Comparison of ENCODE assay signal across 14 cellular contexts in genomic region chr1:100396651-100397050, GRCh38. TPM values are rescaled to one million over a fixed set of nuclear protein-coding genes. Genes with fewer than 3 reads are reported as not detected.
DNase-seq lines count a peak whose midpoint lies in the region; ATAC-seq, FAIRE-seq and TF ChIP-seq lines count a peak whose summit lies in the region.
"Had no signal": no experiment of that assay in that cellular context is flagged by ENCODE, and none has a peak within 500 bp of the region (broad histone marks: within the 10 kb centered on the region; RNA-seq: fewer than 3 reads in every experiment).

No MANE protein-coding gene starts in this region.

- H3K9me3 Mint-ChIP-seq in CD4-positive, CD25-positive, alpha-beta regulatory T cell: peaks cover 0 to 2% (median 0%) of the 10 kb centered on the region in 7 donors
- H3K9me3 Mint-ChIP-seq in activated CD4-positive, alpha-beta memory T cell treated with anti-CD3 and anti-CD28 coated beads for 36 hours: no peaks in the 10 kb centered on the region
- no peaks in the 10 kb centered on the region for H3K9me3 Mint-ChIP-seq in stimulated activated memory B cell treated with anti-CD40 and anti-IgM and Interleukin-4, amounts not matched to agents 10 μg/mL and 1 μg/mL and 100 μg/mL, for 72 hours
- no peaks in the 10 kb centered on the region for H3K9me3 Mint-ChIP-seq in progenitor cell of endocrine pancreas (ENCODE audit: low read depth)
- H3K9me3 Mint-ChIP-seq: nephron progenitor cell had no signal

- POLR2A ChIA-PET in activated CD4-positive, alpha-beta memory T cell treated with anti-CD3 and anti-CD28 coated beads for 36 hours (lab: Charles Lee): interaction anchor here (0.6 to 3.0 kb wide), 11 partner anchors 10 to 498 kb away, joined by 3 to 12 read pairs (median 5); partner anchors contain the start of genes CDC14A, EXTL2 and RTCA

- TF ChIP-seq POLR2A in GM12892 (IDR thresholded peaks at IDR 0.05; ENCODE audit: low read depth, low read length): no peak
- TF ChIP-seq POLR2A in erythroblast (IDR thresholded peaks at IDR 0.05; ENCODE audit: low read length): no peak

- TF ChIP-seq CTCF in progenitor cell of endocrine pancreas (IDR thresholded peaks at IDR 0.05; ENCODE audit: unreplicated experiment): no peak

- H3K27ac Mint-ChIP-seq in CD4-positive, CD25-positive, alpha-beta regulatory T cell: peak overlapping the region; percentile 86 to 98 (median 95)
- peak overlapping the region; percentile 87 for H3K27ac Mint-ChIP-seq in activated CD4-positive, alpha-beta memory T cell treated with anti-CD3 and anti-CD28 coated beads for 36 hours
- H3K27ac Mint-ChIP-seq in stimulated activated memory B cell treated with anti-CD40 and anti-IgM and Interleukin-4, amounts not matched to agents 10 μg/mL and 1 μg/mL and 100 μg/mL, for 72 hours: no peak overlapping the region
- no peak overlapping the region for H3K27ac Mint-ChIP-seq in progenitor cell of endocrine pancreas
- H3K27ac Mint-ChIP-seq: nephron progenitor cell had no signal

- intact Hi-C loops in activated CD4-positive, alpha-beta memory T cell treated with anti-CD3 and anti-CD28 coated beads for 36 hours (cut with micrococcal nuclease): loop anchor here (1.0 to 2.0 kb wide), 4 partner anchors 9 to 53 kb away; no protein-coding TSS in a partner anchor

- peak overlapping the region; percentile 57 for H3K4me3 ChIP-seq in CD4-positive, CD25-positive, alpha-beta regulatory T cell (ENCODE audit: low read depth, low read length)
- H3K4me3 ChIP-seq: BLaER1 treated with 17β-estradiol and CSF1 and Interleukin-3, amounts not matched to agents 10 nM and 100 nM; right atrium auricular region; thyroid gland had no signal

- peaks cover 59 to 93% (median 76%) of the 10 kb centered on the region in 4 donors for H3K4me1 Mint-ChIP-seq in CD4-positive, CD25-positive, alpha-beta regulatory T cell
- H3K4me1 Mint-ChIP-seq in activated CD4-positive, alpha-beta memory T cell treated with anti-CD3 and anti-CD28 coated beads for 36 hours (ENCODE audit: low read depth): peaks cover 84% of the 10 kb centered on the region
- peaks cover 60% of the 10 kb centered on the region for H3K4me1 Mint-ChIP-seq in stimulated activated memory B cell treated with anti-CD40 and anti-IgM and Interleukin-4, amounts not matched to agents 10 μg/mL and 1 μg/mL and 100 μg/mL, for 72 hours
- H3K4me1 Mint-ChIP-seq in progenitor cell of endocrine pancreas (ENCODE audit: low read depth): peaks cover 13% of the 10 kb centered on the region

- ATAC-seq in CD4-positive, CD25-positive, alpha-beta regulatory T cell (ENCODE audit: low read depth in 2 of 2): no peak
- no peak for ATAC-seq in stimulated activated memory B cell treated with anti-CD40 and anti-IgM and Interleukin-4, amounts not matched to agents 10 μg/mL and 1 μg/mL and 100 μg/mL, for 72 hours

- CTCF ChIA-PET in activated CD4-positive, alpha-beta memory T cell treated with anti-CD3 and anti-CD28 coated beads for 36 hours (lab: Charles Lee): interaction anchor here (0.6 to 3.6 kb wide), 14 partner anchors 8 to 149 kb away, joined by 3 to 14 read pairs (median 5); no protein-coding TSS in a partner anchor

- H3K36me3 Mint-ChIP-seq in CD4-positive, CD25-positive, alpha-beta regulatory T cell: peaks cover 31% of the 10 kb centered on the region
- peaks cover 18% of the 10 kb centered on the region for H3K36me3 Mint-ChIP-seq in activated CD4-positive, alpha-beta memory T cell treated with anti-CD3 and anti-CD28 coated beads for 36 hours
- H3K36me3 Mint-ChIP-seq in stimulated activated memory B cell treated with anti-CD40 and anti-IgM and Interleukin-4, amounts not matched to agents 10 μg/mL and 1 μg/mL and 100 μg/mL, for 72 hours: peaks cover 28% of the 10 kb centered on the region
- peaks cover 6% of the 10 kb centered on the region for H3K36me3 Mint-ChIP-seq in progenitor cell of endocrine pancreas (ENCODE audit: insufficient read depth)

- peak in 2 of 3 donors; percentile 50 to 67 for DNase-seq in CD4-positive, CD25-positive, alpha-beta regulatory T cell
- DNase-seq in GM12892 (ENCODE audit: insufficient read length): no peak
- DNase-seq in activated CD4-positive, alpha-beta memory T cell treated with anti-CD3 and anti-CD28 coated beads for 36 hours: no peak
- peak; percentile 6 to 27 for DNase-seq in erythroblast (lab: John Stamatoyannopoulos, UW)
- DNase-seq in progenitor cell of endocrine pancreas (ENCODE audit: low spot score, unreplicated experiment): no peak
- no peak for DNase-seq in Ammon's horn (ENCODE audit: low spot score)
- DNase-seq: activated CD8-positive, alpha-beta memory T cell treated with anti-CD3 and anti-CD28 coated beads, Interleukin-2, amount 50 U/mL, for 48 hours; nephron progenitor cell; SIG-M5; stimulated activated CD4-positive, alpha-beta T cell treated with anti-CD3 and anti-CD28 coated beads, Interleukin-1b, Interleukin-23, amount 100 ng/mL, for 48 hours; thyroid gland had no signal

- no peaks in the 10 kb centered on the region for H3K27me3 Mint-ChIP-seq in CD4-positive, CD25-positive, alpha-beta regulatory T cell
- no peaks in the 10 kb centered on the region for H3K27me3 Mint-ChIP-seq in activated CD4-positive, alpha-beta memory T cell treated with anti-CD3 and anti-CD28 coated beads for 36 hours
- H3K27me3 Mint-ChIP-seq in stimulated activated memory B cell treated with anti-CD40 and anti-IgM and Interleukin-4, amounts not matched to agents 10 μg/mL and 1 μg/mL and 100 μg/mL, for 72 hours: no peaks in the 10 kb centered on the region
- H3K27me3 Mint-ChIP-seq in progenitor cell of endocrine pancreas: no peaks in the 10 kb centered on the region

- H3K4me3 Mint-ChIP-seq in CD4-positive, CD25-positive, alpha-beta regulatory T cell: peak overlapping the region; percentile 8 to 79 (median 38)
- H3K4me3 Mint-ChIP-seq in activated CD4-positive, alpha-beta memory T cell treated with anti-CD3 and anti-CD28 coated beads for 36 hours: no peak overlapping the region
- no peak overlapping the region for H3K4me3 Mint-ChIP-seq in stimulated activated memory B cell treated with anti-CD40 and anti-IgM and Interleukin-4, amounts not matched to agents 10 μg/mL and 1 μg/mL and 100 μg/mL, for 72 hours
- no peak overlapping the region for H3K4me3 Mint-ChIP-seq in progenitor cell of endocrine pancreas (ENCODE audit: low read depth)
- H3K4me3 Mint-ChIP-seq: nephron progenitor cell had no signal

- H3K27ac ChIP-seq in CD4-positive, CD25-positive, alpha-beta regulatory T cell (ENCODE audit: insufficient read depth, low read length, poor library complexity, severe bottlenecking): peak overlapping the region; percentile 82
- H3K27ac ChIP-seq: right atrium auricular region, thyroid gland had no signal

- peaks cover 16% of the 10 kb centered on the region for H3K36me3 ChIP-seq in CD4-positive, CD25-positive, alpha-beta regulatory T cell (ENCODE audit: control insufficient read depth, insufficient read depth, low read length)
- H3K36me3 ChIP-seq: thyroid gland had no signal

- no peaks in the 10 kb centered on the region for H3K9me3 ChIP-seq in CD4-positive, CD25-positive, alpha-beta regulatory T cell (ENCODE audit: control insufficient read depth in 2 of 2, low read length in 2 of 2)
- H3K9me3 ChIP-seq: BLaER1 treated with 17β-estradiol and CSF1 and Interleukin-3, amounts not matched to agents 10 nM and 100 nM; right atrium auricular region; thyroid gland had no signal

- peak; percentile 46 for FAIRE-seq in GM12892 (lab: Jason Lieb, UNC)

- no peaks in the 10 kb centered on the region for H3K27me3 ChIP-seq in CD4-positive, CD25-positive, alpha-beta regulatory T cell (ENCODE audit: control insufficient read depth, insufficient read depth, low read length)
- H3K27me3 ChIP-seq: BLaER1 treated with 17β-estradiol and CSF1 and Interleukin-3, amounts not matched to agents 10 nM and 100 nM; right atrium auricular region; thyroid gland had no signal

- H3K4me1 ChIP-seq in CD4-positive, CD25-positive, alpha-beta regulatory T cell (ENCODE audit: control insufficient read depth, insufficient read depth, low read length, poor library complexity, severe bottlenecking): peaks cover 94% of the 10 kb centered on the region
- H3K4me1 ChIP-seq: thyroid gland had no signal

RNA-seq across cellular contexts. Expression of gene CDC14A, which starts 44.3 kb away (rescaled TPM):
- 155 TPM for total RNA-seq in CD4-positive, CD25-positive, alpha-beta regulatory T cell
- polyA plus RNA-seq in CD4-positive, CD25-positive, alpha-beta regulatory T cell: 10 to 100 TPM; 33.8 to 40.2 (median 36.3) TPM
- polyA plus RNA-seq in GM12892 (2012; ENCODE audit: missing spikeins): 4.0 TPM
- 10 to 100 TPM; 18.9 to 20.2 TPM for total RNA-seq in activated CD4-positive, alpha-beta memory T cell treated with anti-CD3 and anti-CD28 coated beads for 36 hours
- total RNA-seq in progenitor cell of endocrine pancreas: 22.5 and 23.3 TPM in 2 replicates

Comparison
In these comparisons a context has a peak if more than half of its experiments do, and no peak if none do; other contexts are left out.
1. DNase-seq: peak in CD4-positive, CD25-positive, alpha-beta regulatory T cell (2 of 3) and erythroblast (2 of 2); none in GM12892 (single experiment), activated CD4-positive, alpha-beta memory T cell treated with anti-CD3 and anti-CD28 coated beads for 36 hours (single experiment), progenitor cell of endocrine pancreas (single experiment) and Ammon's horn (single experiment).
2. H3K27ac Mint-ChIP-seq: peak in CD4-positive, CD25-positive, alpha-beta regulatory T cell (3 of 3) and activated CD4-positive, alpha-beta memory T cell treated with anti-CD3 and anti-CD28 coated beads for 36 hours (single experiment); none in stimulated activated memory B cell treated with anti-CD40 and anti-IgM and Interleukin-4, amounts not matched to agents 10 μg/mL and 1 μg/mL and 100 μg/mL, for 72 hours (single experiment) and progenitor cell of endocrine pancreas (single experiment).
3. H3K4me3 Mint-ChIP-seq: peak in CD4-positive, CD25-positive, alpha-beta regulatory T cell (4 of 4); none in activated CD4-positive, alpha-beta memory T cell treated with anti-CD3 and anti-CD28 coated beads for 36 hours (single experiment), stimulated activated memory B cell treated with anti-CD40 and anti-IgM and Interleukin-4, amounts not matched to agents 10 μg/mL and 1 μg/mL and 100 μg/mL, for 72 hours (single experiment) and progenitor cell of endocrine pancreas (single experiment).